ENCODE assay signal across 9 cellular contexts in genomic region chr20:19211661-19212523, GRCh38. TPM values are rescaled to one million over a fixed set of nuclear protein-coding genes. Genes with fewer than 3 reads are reported as not detected.
DNase-seq lines count a peak whose midpoint lies in the region; ATAC-seq lines count a peak whose summit lies in the region.
"Had no signal": no experiment of that assay in that cellular context is flagged by ENCODE, and none has a peak within 500 bp of the region (broad histone marks: within the 10 kb centered on the region; RNA-seq: fewer than 3 reads in every experiment).

No MANE protein-coding gene starts in this region.

- peaks cover 48% of the 10 kb centered on the region for H3K27me3 ChIP-seq in iPS-20b (ENCODE audit: insufficient read depth, low read length)
- H3K27me3 ChIP-seq in skeletal muscle tissue (ENCODE audit: control insufficient read depth in 3 of 3, insufficient read depth in 3 of 3, low read length in 3 of 3), result no peaks in the 10 kb centered on the region

- H3K36me3 ChIP-seq in iPS-20b (ENCODE audit: insufficient read depth, low read depth, low read length) (no peaks in the 10 kb centered on the region), skeletal muscle tissue (ENCODE audit: control insufficient read depth in 3 of 3, insufficient read depth in 3 of 3, low read length in 3 of 3) (no peaks in the 10 kb centered on the region)

- no peak for ATAC-seq in activated T-cell treated with anti-CD3 and anti-CD28 coated beads, Interleukin-2, amount 50 U/mL, for 72 hours (replicated peaks in 1 of 2)
- ATAC-seq in GM18909 (IDR thresholded peaks at IDR 0.05; ENCODE audit: poor library complexity, unreplicated experiment), result no peak

- H3K4me1 Mint-ChIP-seq in activated T-cell treated with anti-CD3 and anti-CD28 coated beads, Interleukin-2, amount 50 U/mL, for 72 hours (ENCODE audit: low read depth), result no peaks in the 10 kb centered on the region
- H3K4me1 Mint-ChIP-seq in activated CD4-positive, alpha-beta memory T cell treated with anti-CD3 and anti-CD28 coated beads, Interleukin-2, amount 10 ng/mL, durations not matched to agents 7 days and 5 days, result no peaks in the 10 kb centered on the region

- H3K9ac ChIP-seq in iPS-20b (ENCODE audit: low read depth, low read length), result peak overlapping the region; percentile 66; the same call in 1 of the 2 replicates
- H3K9ac ChIP-seq in skeletal muscle tissue (ENCODE audit: low read depth in 1 of 3, low read length in 3 of 3), result peak overlapping the region; percentile 33 to 74 (median 74)

- H3K4me3 Mint-ChIP-seq in activated T-cell treated with anti-CD3 and anti-CD28 coated beads, Interleukin-2, amount 50 U/mL, for 72 hours, result peak overlapping the region; percentile 15 to 23
- no peak overlapping the region for H3K4me3 Mint-ChIP-seq in activated CD4-positive, alpha-beta memory T cell treated with anti-CD3 and anti-CD28 coated beads, Interleukin-2, amount 10 ng/mL, durations not matched to agents 7 days and 5 days
- H3K4me3 Mint-ChIP-seq: T-helper 1 cell treated with Interleukin-12 subunit alpha and Interleukin-12 subunit beta and Interleukin-4 antibody, amounts not matched to agents 30 μg/mL and 1 μg/mL, for 36 hours had no signal

- no peaks in the 10 kb centered on the region for H3K36me3 Mint-ChIP-seq in activated T-cell treated with anti-CD3 and anti-CD28 coated beads, Interleukin-2, amount 50 U/mL, for 72 hours (ENCODE audit: insufficient read depth in 2 of 2)
- H3K36me3 Mint-ChIP-seq in activated CD4-positive, alpha-beta memory T cell treated with anti-CD3 and anti-CD28 coated beads, Interleukin-2, amount 10 ng/mL, durations not matched to agents 7 days and 5 days (ENCODE audit: low read depth), result no peaks in the 10 kb centered on the region

- no peaks in the 10 kb centered on the region for H3K9me3 ChIP-seq in iPS-20b (ENCODE audit: insufficient read depth, low read depth, low read length)
- H3K9me3 ChIP-seq in skeletal muscle tissue (ENCODE audit: control insufficient read depth in 3 of 3, low read length in 3 of 3), result no peaks in the 10 kb centered on the region

- POLR2A ChIA-PET in activated CD4-positive, alpha-beta memory T cell treated with anti-CD3 and anti-CD28 coated beads, Interleukin-2, amount 10 ng/mL, durations not matched to agents 7 days and 5 days (lab: Charles Lee), result no interaction called here

- H3K27ac Mint-ChIP-seq in activated T-cell treated with anti-CD3 and anti-CD28 coated beads, Interleukin-2, amount 50 U/mL, for 72 hours, result no peak overlapping the region
- no peak overlapping the region for H3K27ac Mint-ChIP-seq in activated CD4-positive, alpha-beta memory T cell treated with anti-CD3 and anti-CD28 coated beads, Interleukin-2, amount 10 ng/mL, durations not matched to agents 7 days and 5 days
- H3K27ac Mint-ChIP-seq: T-helper 1 cell treated with Interleukin-12 subunit alpha and Interleukin-12 subunit beta and Interleukin-4 antibody, amounts not matched to agents 30 μg/mL and 1 μg/mL, for 36 hours had no signal

- peaks cover 51% of the 10 kb centered on the region for H3K27me3 Mint-ChIP-seq in activated T-cell treated with anti-CD3 and anti-CD28 coated beads, Interleukin-2, amount 50 U/mL, for 72 hours (ENCODE audit: low read depth)
- peaks cover 29% of the 10 kb centered on the region for H3K27me3 Mint-ChIP-seq in activated CD4-positive, alpha-beta memory T cell treated with anti-CD3 and anti-CD28 coated beads, Interleukin-2, amount 10 ng/mL, durations not matched to agents 7 days and 5 days

- H3K4me3 ChIP-seq in iPS-20b (ENCODE audit: low read length), result peak overlapping the region; percentile 63; the same call in 1 of the 2 replicates
- H3K4me3 ChIP-seq in skeletal muscle tissue (ENCODE audit: low read length in 3 of 3), result peak overlapping the region; percentile 43 to 73 (median 70)

- H3K4me1 ChIP-seq in iPS-20b (ENCODE audit: insufficient read depth, low read length) (peaks cover 30% of the 10 kb centered on the region), skeletal muscle tissue (ENCODE audit: control insufficient read depth in 3 of 3, insufficient read depth in 3 of 3, low read length in 3 of 3) (peaks cover 16 to 34% (median 18%) of the 10 kb centered on the region in 3 donors)

- no peak for DNase-seq in activated T-cell treated with anti-CD3 and anti-CD28 coated beads, Interleukin-2, amount 50 U/mL, for 72 hours
- no peak for DNase-seq in activated T-cell treated with anti-CD3 and anti-CD28 coated beads, Interleukin-2, amount 50 U/mL, for 1 hour
- peak; percentile 9 for DNase-seq in amniotic epithelial cell (ENCODE audit: low read depth)
- DNase-seq in effector CD4-positive, alpha-beta T cell, result no peak
- no peak for DNase-seq in activated CD4-positive, alpha-beta memory T cell treated with anti-CD3 and anti-CD28 coated beads, Interleukin-2, amount 10 ng/mL, durations not matched to agents 7 days and 5 days

- no peaks in the 10 kb centered on the region for H3K9me3 Mint-ChIP-seq in activated T-cell treated with anti-CD3 and anti-CD28 coated beads, Interleukin-2, amount 50 U/mL, for 72 hours
- no peaks in the 10 kb centered on the region for H3K9me3 Mint-ChIP-seq in activated CD4-positive, alpha-beta memory T cell treated with anti-CD3 and anti-CD28 coated beads, Interleukin-2, amount 10 ng/mL, durations not matched to agents 7 days and 5 days
- H3K9me3 Mint-ChIP-seq: T-helper 1 cell treated with Interleukin-12 subunit alpha and Interleukin-12 subunit beta and Interleukin-4 antibody, amounts not matched to agents 30 μg/mL and 1 μg/mL, for 36 hours had no signal

- H3K27ac ChIP-seq in iPS-20b (ENCODE audit: low read length) (no peak overlapping the region), skeletal muscle tissue (ENCODE audit: low read depth, low read length) (no peak overlapping the region)

- CTCF ChIA-PET in activated CD4-positive, alpha-beta memory T cell treated with anti-CD3 and anti-CD28 coated beads, Interleukin-2, amount 10 ng/mL, durations not matched to agents 7 days and 5 days (lab: Charles Lee), result no interaction called here

RNA-seq across cellular contexts. Expression of gene SLC24A3, which starts 0.6 kb away (rescaled TPM):
- total RNA-seq in activated T-cell treated with anti-CD3 and anti-CD28 coated beads, Interleukin-2, amount 50 U/mL, for 72 hours, result under 1 TPM in 1 of 2 donors, not detected in 1; 0.07 TPM
- 15.7 TPM for total RNA-seq in skeletal muscle tissue
- total RNA-seq in activated CD4-positive, alpha-beta memory T cell treated with anti-CD3 and anti-CD28 coated beads, Interleukin-2, amount 10 ng/mL, durations not matched to agents 7 days and 5 days, result not detected

Comparison
In these comparisons a context has a peak if more than half of its experiments do, and no peak if none do; other contexts are left out.
1. RNA of gene SLC24A3, which starts 0.6 kb away (total RNA-seq): 15.7 TPM in skeletal muscle tissue (single experiment); 0.07 TPM in activated T-cell treated with anti-CD3 and anti-CD28 coated beads, Interleukin-2, amount 50 U/mL, for 72 hours and not detected in activated CD4-positive, alpha-beta memory T cell treated with anti-CD3 and anti-CD28 coated beads, Interleukin-2, amount 10 ng/mL, durations not matched to agents 7 days and 5 days; every median in the first group is over 10 times any median in the second.